ENCODE assay signal across 10 cellular contexts in genomic region chr15:81256916-81257315, GRCh38.
A peak's percentile ranks its signal among the peaks of the same experiment; 100 is the strongest.
DNase-seq lines count a peak whose midpoint lies in the region; ATAC-seq and TF ChIP-seq lines count a peak whose summit lies in the region.
"Had no signal": no experiment of that assay in that cellular context is flagged by ENCODE, and none has a peak within 500 bp of the region (broad histone marks: within the 10 kb centered on the region; RNA-seq: fewer than 3 reads in every experiment).

No MANE protein-coding gene starts in this region.

- H3K79me2 ChIP-seq in DND-41 (ENCODE audit: insufficient read depth, low read length): no peaks in the 10 kb centered on the region

- no peaks in the 10 kb centered on the region for H3K36me3 Mint-ChIP-seq in nephron (ENCODE audit: low read depth)
- H3K36me3 Mint-ChIP-seq in activated CD4-positive, alpha-beta memory T cell treated with anti-CD3 and anti-CD28 coated beads for 36 hours: no peaks in the 10 kb centered on the region

- no peak overlapping the region for H3K9ac ChIP-seq in DND-41 (ENCODE audit: low read depth, low read length)

- H3K27ac Mint-ChIP-seq in nephron: no peak overlapping the region
- H3K27ac Mint-ChIP-seq in activated CD4-positive, alpha-beta memory T cell treated with anti-CD3 and anti-CD28 coated beads for 36 hours: no peak overlapping the region
- H3K27ac Mint-ChIP-seq: T-helper 17 cell had no signal

- no peak overlapping the region for H3K4me3 Mint-ChIP-seq in nephron
- H3K4me3 Mint-ChIP-seq in activated CD4-positive, alpha-beta memory T cell treated with anti-CD3 and anti-CD28 coated beads for 36 hours: no peak overlapping the region
- H3K4me3 Mint-ChIP-seq: T-helper 17 cell had no signal

- DNase-seq in DND-41: no peak
- DNase-seq in NCI-H1694 treated with DMSO at 0.1 percent for 48 hours (lab: John Stamatoyannopoulos, UW): peak; percentile 35
- DNase-seq in dermis blood vessel endothelial cell: peak; percentile 36
- DNase-seq in activated CD4-positive, alpha-beta memory T cell treated with anti-CD3 and anti-CD28 coated beads for 36 hours: no peak
- no peak for DNase-seq in NCI-H128 (lab: John Stamatoyannopoulos, UW; ENCODE audit: unreplicated experiment)
- no peak for DNase-seq in GM19240 (ENCODE audit: insufficient read length, low spot score)
- DNase-seq: stimulated activated naive CD8-positive, alpha-beta T cell treated with anti-CD3 and anti-CD28 coated beads, Interleukin-15, Interleukin-2, amounts not matched to agents 100 U/mL and 50 U/mL, for 24 hours; T-helper 17 cell had no signal

- no peaks in the 10 kb centered on the region for H3K9me3 ChIP-seq in DND-41 (ENCODE audit: insufficient read depth, low read length, severe bottlenecking)

- H3K36me3 ChIP-seq in DND-41 (ENCODE audit: insufficient read depth, low read length): no peaks in the 10 kb centered on the region

- H3K4me3 ChIP-seq in DND-41 (ENCODE audit: low read depth in 1 of 2, low read length in 2 of 2): no peak overlapping the region

- H3K4me1 ChIP-seq in DND-41 (ENCODE audit: insufficient read depth, low read length): no peaks in the 10 kb centered on the region

- no peak overlapping the region for H2AFZ ChIP-seq in DND-41 (ENCODE audit: low read depth, low read length)

- ATAC-seq in DND-41 (ENCODE audit: insufficient read depth, low read depth) (no peak), HG03565 (IDR thresholded peaks at IDR 0.05; ENCODE audit: unreplicated experiment) (no peak)
- ATAC-seq: stimulated activated naive CD8-positive, alpha-beta T cell treated with anti-CD3 and anti-CD28 coated beads, Interleukin-15, Interleukin-2, amounts not matched to agents 100 U/mL and 50 U/mL, for 24 hours; T-helper 17 cell had no signal

- H3K4me2 ChIP-seq in DND-41 (ENCODE audit: insufficient read depth, low read length): no peak overlapping the region

- TF ChIP-seq CTCF in DND-41 (IDR thresholded peaks at IDR 0.05; ENCODE audit: borderline replicate concordance, extremely low read depth, low read length, poor library complexity, severe bottlenecking) (peak; percentile 29), nephron (IDR thresholded peaks at IDR 0.05; ENCODE audit: unreplicated experiment in 3 of 3) (peak; percentile 49 to 58 (median 52))

- no peak overlapping the region for H3K27ac ChIP-seq in DND-41 (ENCODE audit: low read length)

- POLR2A ChIA-PET in activated CD4-positive, alpha-beta memory T cell treated with anti-CD3 and anti-CD28 coated beads for 36 hours (lab: Charles Lee): no interaction called here

- intact Hi-C loops in activated CD4-positive, alpha-beta memory T cell treated with anti-CD3 and anti-CD28 coated beads for 36 hours (cut with micrococcal nuclease): no loop called here

- H4K20me1 ChIP-seq in DND-41 (ENCODE audit: insufficient read depth, low read length): no peaks in the 10 kb centered on the region

- no peaks in the 10 kb centered on the region for H3K4me1 Mint-ChIP-seq in nephron
- H3K4me1 Mint-ChIP-seq in activated CD4-positive, alpha-beta memory T cell treated with anti-CD3 and anti-CD28 coated beads for 36 hours (ENCODE audit: low read depth): no peaks in the 10 kb centered on the region

- CTCF ChIA-PET in activated CD4-positive, alpha-beta memory T cell treated with anti-CD3 and anti-CD28 coated beads for 36 hours (lab: Charles Lee): interaction anchor here (0.6 to 4.6 kb wide), 3 partner anchors 9 to 345 kb away, joined by 3 to 24 read pairs (median 8); no protein-coding TSS in a partner anchor

- H3K27me3 Mint-ChIP-seq in nephron (ENCODE audit: low read depth): peaks cover 7% of the 10 kb centered on the region
- peaks cover 17% of the 10 kb centered on the region for H3K27me3 Mint-ChIP-seq in activated CD4-positive, alpha-beta memory T cell treated with anti-CD3 and anti-CD28 coated beads for 36 hours

- peaks cover 10% of the 10 kb centered on the region for H3K27me3 ChIP-seq in DND-41 (ENCODE audit: insufficient read depth, low read length, poor library complexity)

- no peaks in the 10 kb centered on the region for H3K9me3 Mint-ChIP-seq in nephron
- no peaks in the 10 kb centered on the region for H3K9me3 Mint-ChIP-seq in activated CD4-positive, alpha-beta memory T cell treated with anti-CD3 and anti-CD28 coated beads for 36 hours

Comparison
In these comparisons a context has a peak if more than half of its experiments do, and no peak if none do; other contexts are left out.
1. DNase-seq: peak in NCI-H1694 treated with DMSO at 0.1 percent for 48 hours (single experiment) and dermis blood vessel endothelial cell (single experiment); none in DND-41 (single experiment), activated CD4-positive, alpha-beta memory T cell treated with anti-CD3 and anti-CD28 coated beads for 36 hours (single experiment), NCI-H128 (single experiment) and GM19240 (single experiment).